16 cellular contexts compared by ENCODE assay signal in genomic region chr3:190059242-190059590, GRCh38.
DNase-seq lines count a peak whose midpoint lies in the region; ATAC-seq and TF ChIP-seq lines count a peak whose summit lies in the region.
"Had no signal": no experiment of that assay in that cellular context is flagged by ENCODE, and none has a peak within 500 bp of the region (broad histone marks: within the 10 kb centered on the region; RNA-seq: fewer than 3 reads in every experiment).

No MANE protein-coding gene starts in this region.

- no peaks in the 10 kb centered on the region for H3F3A ChIP-seq in MM.1S (ENCODE audit: insufficient read depth, low read length)

- no peaks in the 10 kb centered on the region for H3K9me2 ChIP-seq in MM.1S (replicated peaks; ENCODE audit: insufficient read depth, low read length)

- H3K36me3 ChIP-seq in MM.1S (replicated peaks; ENCODE audit: insufficient read depth, low read length): no peaks in the 10 kb centered on the region
- H3K36me3 ChIP-seq: left lung had no signal

- H3K4me1 Mint-ChIP-seq in T-cell: no peaks in the 10 kb centered on the region

- H2AFZ ChIP-seq in MM.1S (ENCODE audit: low read length): no peak overlapping the region

- H3K27me3 Mint-ChIP-seq in T-cell: peaks cover 3 to 20% of the 10 kb centered on the region in 2 donors

- no peaks in the 10 kb centered on the region for H3K4me1 ChIP-seq in MM.1S (ENCODE audit: low read length)
- H3K4me1 ChIP-seq: left lung had no signal

- peak; percentile 57 for DNase-seq in EH (ENCODE audit: low read depth)
- peak; percentile 49 for DNase-seq in SK-MEL-5 (ENCODE audit: low read depth, low spot score)
- peak; percentile 76 for DNase-seq in fibroblast of gingiva (ENCODE audit: low read depth)
- DNase-seq in omental fat pad (ENCODE audit: low spot score): no peak
- no peak for DNase-seq in MM.1S
- no peak for DNase-seq in retina
- no peak for DNase-seq in stimulated activated naive CD4-positive, alpha-beta T cell (lab: John Stamatoyannopoulos, UW)
- no peak for DNase-seq in T-cell
- DNase-seq: activated CD4-positive, CD25-positive, alpha-beta regulatory T cell treated with anti-CD3 and anti-CD28 coated beads, Interleukin-2, amount 50 U/mL, for 72 hours; DMS79; left lung; NCI-H1436; NCI-H510A; occipital lobe; T-helper 1 cell had no signal

- H3K9ac ChIP-seq in MM.1S (ENCODE audit: low read length): no peak overlapping the region

- H3K36me3 Mint-ChIP-seq in T-cell: no peaks in the 10 kb centered on the region

- H3K9me3 Mint-ChIP-seq in T-cell: no peaks in the 10 kb centered on the region

- in situ Hi-C loops in SK-MEL-5 (cut with HindIII; ENCODE audit: low pct_unique_long_range_greater_than_20kb, low sequenced_read_pairs): no loop called here

- CTCF ChIA-PET in T-cell (lab: Charles Lee): no interaction called here

- no peak overlapping the region for H3K27ac Mint-ChIP-seq in T-cell

- H3K4me3 ChIP-seq in MM.1S (ENCODE audit: low read length): no peak overlapping the region
- H3K4me3 ChIP-seq: K562, left lung had no signal

- TF ChIP-seq CTCF in omental fat pad (IDR thresholded peaks at IDR 0.05) (no peak), MM.1S (IDR thresholded peaks at IDR 0.05; ENCODE audit: low read length) (no peak)

- no peaks in the 10 kb centered on the region for H4K20me1 ChIP-seq in MM.1S (ENCODE audit: insufficient read depth, low read length)

- POLR2A ChIA-PET in T-cell (lab: Charles Lee): no interaction called here

- no peaks in the 10 kb centered on the region for H3K9me3 ChIP-seq in MM.1S (replicated peaks; ENCODE audit: insufficient read depth, low read length)
- H3K9me3 ChIP-seq: left lung had no signal

- no peaks in the 10 kb centered on the region for H3K79me2 ChIP-seq in MM.1S (ENCODE audit: low read length)

- H3K27ac ChIP-seq in MM.1S (ENCODE audit: low read length): no peak overlapping the region
- H3K27ac ChIP-seq: left lung had no signal

- H3K4me2 ChIP-seq in MM.1S (ENCODE audit: low read depth, low read length): no peak overlapping the region

- no peak overlapping the region for H3K4me3 Mint-ChIP-seq in T-cell

- peak; percentile 73 for ATAC-seq in omental fat pad (ENCODE audit: low FRiP score)
- ATAC-seq in T-cell (replicated peaks in 1 of 4): no peak
- ATAC-seq: K562 had no signal

- no peaks in the 10 kb centered on the region for H3K27me3 ChIP-seq in MM.1S (replicated peaks; ENCODE audit: insufficient read depth, low read length)
- H3K27me3 ChIP-seq: left lung had no signal

Comparison
In these comparisons a context has a peak if more than half of its experiments do, and no peak if none do; other contexts are left out.
1. DNase-seq: peak in EH (single experiment), SK-MEL-5 (single experiment) and fibroblast of gingiva (single experiment); none in omental fat pad (single experiment), MM.1S (single experiment), retina (single experiment), stimulated activated naive CD4-positive, alpha-beta T cell (0 of 6) and T-cell (0 of 34).